In genomic region chr11:49221112-49221511, GRCh38 we compare ENCODE assay signal across 18 cellular contexts. TPM values are rescaled to one million over a fixed set of nuclear protein-coding genes. Genes with fewer than 3 reads are reported as not detected.
DNase-seq lines count a peak whose midpoint lies in the region; ATAC-seq, FAIRE-seq and TF ChIP-seq lines count a peak whose summit lies in the region.
"Had no signal": no experiment of that assay in that cellular context is flagged by ENCODE, and none has a peak within 500 bp of the region (broad histone marks: within the 10 kb centered on the region; RNA-seq: fewer than 3 reads in every experiment).

No MANE protein-coding gene starts in this region.

- H3K4me1 ChIP-seq in OCI-LY3 (ENCODE audit: low read length), result no peaks in the 10 kb centered on the region
- H3K4me1 ChIP-seq in endodermal cell (ENCODE audit: control insufficient read depth, insufficient read depth, low read length), result no peaks in the 10 kb centered on the region
- H3K4me1 ChIP-seq in BE2C, result no peaks in the 10 kb centered on the region
- H3K4me1 ChIP-seq: BLaER1, HAP-1 had no signal

- no peak overlapping the region for H3K4me2 ChIP-seq in OCI-LY3 (ENCODE audit: low read length)
- H3K4me2 ChIP-seq: BLaER1 had no signal

- H2AFZ ChIP-seq in OCI-LY3 (ENCODE audit: low read depth, low read length), result no peak overlapping the region

- no peaks in the 10 kb centered on the region for H3K79me2 ChIP-seq in OCI-LY3 (ENCODE audit: low read length)

- H3K27ac ChIP-seq in OCI-LY3 (ENCODE audit: low read length) (no peak overlapping the region), endodermal cell (ENCODE audit: low read depth, low read length) (no peak overlapping the region)
- H3K27ac ChIP-seq: BLaER1, HL-60 had no signal

- FAIRE-seq in D721Med (lab: Jason Lieb, UNC), result no peak
- FAIRE-seq: K562 had no signal

- H3K4me1 Mint-ChIP-seq in endodermal cell, result no peaks in the 10 kb centered on the region

- ATAC-seq in HG02981 (IDR thresholded peaks at IDR 0.05; ENCODE audit: unreplicated experiment) (no peak), HG02938 (IDR thresholded peaks at IDR 0.05; ENCODE audit: unreplicated experiment) (no peak)
- ATAC-seq: CD8-positive, alpha-beta T cell; K562 had no signal

- no peaks in the 10 kb centered on the region for H3K27me3 Mint-ChIP-seq in endodermal cell (ENCODE audit: insufficient read depth)

- no peaks in the 10 kb centered on the region for H3K27me3 ChIP-seq in OCI-LY3 (ENCODE audit: low read depth, low read length)
- no peaks in the 10 kb centered on the region for H3K27me3 ChIP-seq in endodermal cell (ENCODE audit: control insufficient read depth, insufficient read depth, low read length, poor library complexity, severe bottlenecking)
- no peaks in the 10 kb centered on the region for H3K27me3 ChIP-seq in BE2C
- H3K27me3 ChIP-seq: BLaER1 had no signal

- H4K20me1 ChIP-seq in OCI-LY3 (ENCODE audit: insufficient read depth, low read length), result no peaks in the 10 kb centered on the region
- H4K20me1 ChIP-seq: BLaER1 had no signal

- H3K9me3 Mint-ChIP-seq in endodermal cell, result peaks cover under 1% of the 10 kb centered on the region

- no peak overlapping the region for H3K4me3 ChIP-seq in Jurkat, Clone E6-1 (ENCODE audit: low read length)
- H3K4me3 ChIP-seq in OCI-LY3 (ENCODE audit: low read length), result no peak overlapping the region
- no peak overlapping the region for H3K4me3 ChIP-seq in endodermal cell (ENCODE audit: low read length)
- H3K4me3 ChIP-seq in BE2C (ENCODE audit: low read depth, low read length), result no peak overlapping the region
- H3K4me3 ChIP-seq: BLaER1, HAP-1, K562 had no signal

- no peak overlapping the region for H3K4me3 Mint-ChIP-seq in endodermal cell
- H3K4me3 Mint-ChIP-seq: CD8-positive, alpha-beta T cell had no signal

- H3K9me3 ChIP-seq in OCI-LY3 (ENCODE audit: insufficient read depth, low read length) (no peaks in the 10 kb centered on the region), endodermal cell (ENCODE audit: control insufficient read depth, low read length) (peaks cover 18% of the 10 kb centered on the region), BE2C (no peaks in the 10 kb centered on the region)
- H3K9me3 ChIP-seq: BLaER1, HAP-1 had no signal

- no peak overlapping the region for H3K9ac ChIP-seq in OCI-LY3 (ENCODE audit: low read length)
- H3K9ac ChIP-seq in endodermal cell (ENCODE audit: extremely low read depth, low read length, poor library complexity, severe bottlenecking), result no peak overlapping the region
- H3K9ac ChIP-seq: BLaER1 had no signal

- WGBS in endodermal cell (ENCODE audit: insufficient coverage in 1 of 2, insufficient read length in 1 of 2), 2 experiments, result 80 to 94% methylated on average over 1 to 4 of the region's 5 CpGs

- H3K36me3 ChIP-seq in OCI-LY3 (replicated peaks; ENCODE audit: low read depth, low read length) (no peaks in the 10 kb centered on the region), endodermal cell (ENCODE audit: control insufficient read depth, insufficient read depth, low read length) (no peaks in the 10 kb centered on the region), BE2C (no peaks in the 10 kb centered on the region)
- H3K36me3 ChIP-seq: BLaER1, HAP-1 had no signal

- TF ChIP-seq CTCF in D721Med (IDR thresholded peaks at IDR 0.05; ENCODE audit: insufficient read depth, missing control alignments), result peak; percentile 8
- peak; percentile 36; the same call in 1 of the 2 replicates for TF ChIP-seq CTCF in OCI-LY3 (IDR thresholded peaks at IDR 0.05; ENCODE audit: low read depth, low read length)
- peak; percentile 25 for TF ChIP-seq CTCF in endodermal cell (conservative IDR thresholded peaks at IDR 0.05)
- no peak for TF ChIP-seq CTCF in BE2C (IDR thresholded peaks at IDR 0.05; ENCODE audit: low read depth, low read length)

- H3K27ac Mint-ChIP-seq in endodermal cell, result no peak overlapping the region
- H3K27ac Mint-ChIP-seq: CD8-positive, alpha-beta T cell had no signal

- no peaks in the 10 kb centered on the region for H3K36me3 Mint-ChIP-seq in endodermal cell (ENCODE audit: low read depth)
- H3K36me3 Mint-ChIP-seq: CD8-positive, alpha-beta T cell had no signal

- DNase-seq in D721Med (ENCODE audit: insufficient read length, low spot score) (no peak), endodermal cell (no peak), BE2C (no peak)
- peak; percentile 1 for DNase-seq in Jurkat, Clone E6-1 (ENCODE audit: low read depth, low spot score)
- DNase-seq: ACHN; AML-193; CD8-positive, alpha-beta T cell; DMS153; DMS79; GF-D8 had no signal

RNA-seq across cellular contexts. Expression of gene FOLH1, which starts 12.7 kb away (rescaled TPM):
- not detected for polyA plus RNA-seq in Jurkat, Clone E6-1 (2012; ENCODE audit: insufficient read depth, insufficient read length)
- total RNA-seq in endodermal cell, result 1 to 10 TPM in 1 of 2 donors, under 1 TPM in 1; 0.35 to 1.6 TPM
- 0.57 TPM for polyA plus RNA-seq in endodermal cell (2013, experiment 1 of 2)
- polyA plus RNA-seq in endodermal cell (2013, experiment 2 of 2), result 0.46 TPM
- polyA plus RNA-seq in BE2C (2012; ENCODE audit: insufficient read depth, insufficient read length, low read depth), result not detected
- total RNA-seq: A172; CD8-positive, alpha-beta T cell; K562 had no signal
- polyA plus RNA-seq: K562 had no signal
